In the genomic region with DNA sequence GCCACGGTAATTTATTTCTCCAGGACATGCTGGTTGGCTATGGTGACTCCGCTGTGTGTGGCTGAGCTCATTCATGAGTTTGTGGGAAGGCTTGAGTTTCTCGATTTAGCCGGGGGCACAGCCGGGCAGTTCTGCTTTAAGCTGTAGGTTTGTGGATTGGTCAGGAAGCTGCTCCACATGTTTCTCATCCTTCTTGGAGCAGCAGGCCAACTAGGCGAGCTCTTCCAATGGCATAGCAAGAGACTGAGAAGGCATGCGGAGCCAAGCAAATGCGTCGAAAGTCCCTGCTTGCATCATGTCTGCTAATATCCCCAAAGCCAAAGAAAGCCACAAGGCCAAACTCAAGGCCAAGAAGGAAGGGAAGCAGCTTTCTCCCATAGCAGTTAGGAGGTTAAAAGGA, we compare ENCODE assay signal across 20 cellular contexts.
DNase-seq lines count a peak whose midpoint lies in the region; ATAC-seq and TF ChIP-seq lines count a peak whose summit lies in the region.
"Had no signal": no experiment of that assay in that cellular context is flagged by ENCODE, and none has a peak within 500 bp of the region (broad histone marks: within the 10 kb centered on the region; RNA-seq: fewer than 3 reads in every experiment).

No MANE protein-coding gene starts in this region.

- WGBS in psoas muscle, 3 donors, result 76 to 86% (median 84%) methylated on average over 9 of the region's 9 CpGs

- no peaks in the 10 kb centered on the region for H3K4me1 ChIP-seq in psoas muscle

- H3K27me3 ChIP-seq in MG63, result no peaks in the 10 kb centered on the region
- no peaks in the 10 kb centered on the region for H3K27me3 ChIP-seq in psoas muscle (ENCODE audit: insufficient read depth in 3 of 3, low read length in 2 of 3)

- intact Hi-C loops in psoas muscle (cut with DNase I), result no loop called here

- no peak overlapping the region for H3K27ac ChIP-seq in psoas muscle

- H3K36me3 ChIP-seq in MG63, result no peaks in the 10 kb centered on the region
- no peaks in the 10 kb centered on the region for H3K36me3 ChIP-seq in psoas muscle (ENCODE audit: insufficient read depth in 1 of 2, low read depth in 1 of 2)

- H3K9me3 ChIP-seq in MG63, result peaks cover 4% of the 10 kb centered on the region
- H3K9me3 ChIP-seq in psoas muscle, result no peaks in the 10 kb centered on the region

- ATAC-seq in psoas muscle, result no peak
- no peak for ATAC-seq in HG03135 (IDR thresholded peaks at IDR 0.05; ENCODE audit: unreplicated experiment)
- ATAC-seq: PC-3, Right ventricle myocardium inferior, SK-N-SH treated with all-trans-retinoic acid at 6 μM for 48 hours had no signal

- TF ChIP-seq CTCF in AG09309 (IDR thresholded peaks at IDR 0.05; ENCODE audit: control insufficient read depth, insufficient read depth, low read depth, low read length, missing control alignments), result no peak
- TF ChIP-seq CTCF in psoas muscle (IDR thresholded peaks at IDR 0.05), result no peak

- peak; percentile 87 for DNase-seq in AG09309 (ENCODE audit: low read depth)
- DNase-seq in MG63, result peak; percentile 93
- DNase-seq in fibroblast of the conjunctiva (ENCODE audit: low read depth), result peak; percentile 60
- DNase-seq in psoas muscle, result peak; percentile 51 to 58
- no peak for DNase-seq in SK-N-DZ (ENCODE audit: low spot score)
- no peak for DNase-seq in RKO (ENCODE audit: low spot score)
- no peak for DNase-seq in NCI-H2196 treated with DMSO at 0.1 percent for 48 hours (lab: John Stamatoyannopoulos, UW; ENCODE audit: unreplicated experiment)
- DNase-seq: 8988T; CD4-positive, alpha-beta T cell; DMS79; H7; KG1; NCI-H1092 treated with DMSO at 0.1 percent for 48 hours; NCI-H1694 treated with DMSO at 0.1 percent for 48 hours; NCI-H446 treated with DMSO at 0.1 percent for 48 hours; NCI-H748 treated with DMSO at 0.1 percent for 48 hours; PC-3 had no signal

- H3K4me3 ChIP-seq in AG09309 (ENCODE audit: control insufficient read depth, low read depth, low read length) (no peak overlapping the region), MG63 (no peak overlapping the region), psoas muscle (no peak overlapping the region)

Comparison
In these comparisons a context has a peak if more than half of its experiments do, and no peak if none do; other contexts are left out.
1. DNase-seq: peak in AG09309 (single experiment), MG63 (single experiment), fibroblast of the conjunctiva (single experiment) and psoas muscle (2 of 2); none in SK-N-DZ (single experiment), RKO (single experiment) and NCI-H2196 treated with DMSO at 0.1 percent for 48 hours (single experiment).